In the genomic region with DNA sequence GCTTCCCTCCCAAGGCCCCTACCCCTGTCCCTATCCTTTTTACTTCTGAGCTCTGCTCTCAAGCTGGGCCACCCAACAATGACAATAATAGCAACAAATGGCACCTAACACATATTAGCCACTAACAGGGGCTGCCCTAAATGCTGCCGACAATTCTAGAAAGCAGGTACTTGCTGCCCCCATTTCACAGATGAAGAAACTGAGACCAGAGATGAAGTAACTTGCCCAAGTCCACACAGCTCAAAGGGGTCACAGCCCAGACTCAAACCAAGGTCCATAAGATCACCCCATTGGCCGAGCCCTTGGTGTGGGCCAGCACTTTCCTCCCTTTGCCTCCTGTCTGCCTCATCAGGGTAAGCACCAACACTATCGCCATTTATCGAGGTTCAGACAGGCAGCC, we compare ENCODE assay signal across 1 cellular context.
TF ChIP-seq lines count a peak whose summit lies in the region.

No MANE protein-coding gene starts in this region.

TF ChIP-seq in HepG2, 621 proteins besides CTCF, POLR2A, EP300 and RAD21:
- TF ChIP-seq ZNF629 (CRISPR knock-in tag; conservative IDR thresholded peaks at IDR 0.05) (peak; percentile 86), TBX2 (CRISPR knock-in tag; IDR thresholded peaks at IDR 0.05; ENCODE audit: borderline replicate concordance) (no peak), HNRNPUL1 (IDR thresholded peaks at IDR 0.05; ENCODE audit: low read depth, low read length) (no peak), SOX6 (IDR thresholded peaks at IDR 0.05) (no peak), SOX6 (CRISPR knock-in tag; IDR thresholded peaks at IDR 0.05) (no peak), ZNF501 (CRISPR knock-in tag; IDR thresholded peaks at IDR 0.05) (no peak), PAF1 (CRISPR knock-in tag; IDR thresholded peaks at IDR 0.05) (no peak)
- TF ChIP-seq, protein P1, sequence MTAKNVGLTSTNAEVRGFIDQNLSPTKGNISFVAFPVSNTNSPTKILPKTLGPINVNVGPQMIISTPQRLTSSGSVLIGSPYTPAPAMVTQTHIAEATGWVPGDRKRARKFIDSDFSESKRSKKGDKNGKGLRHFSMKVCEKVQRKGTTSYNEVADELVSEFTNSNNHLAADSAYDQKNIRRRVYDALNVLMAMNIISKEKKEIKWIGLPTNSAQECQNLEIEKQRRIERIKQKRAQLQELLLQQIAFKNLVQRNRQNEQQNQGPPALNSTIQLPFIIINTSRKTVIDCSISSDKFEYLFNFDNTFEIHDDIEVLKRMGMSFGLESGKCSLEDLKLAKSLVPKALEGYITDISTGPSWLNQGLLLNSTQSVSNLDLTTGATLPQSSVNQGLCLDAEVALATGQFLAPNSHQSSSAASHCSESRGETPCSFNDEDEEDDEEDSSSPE (CRISPR knock-in tag; IDR thresholded peaks at IDR 0.05): no peak
